Comparison of ENCODE assay signal across 13 cellular contexts in genomic region chr1:59696421-59697115, GRCh38.
DNase-seq lines count a peak whose midpoint lies in the region; ATAC-seq, FAIRE-seq and TF ChIP-seq lines count a peak whose summit lies in the region.
"Had no signal": no experiment of that assay in that cellular context is flagged by ENCODE, and none has a peak within 500 bp of the region (broad histone marks: within the 10 kb centered on the region; RNA-seq: fewer than 3 reads in every experiment).

No MANE protein-coding gene starts in this region.

- POLR2A ChIA-PET in OCI-LY7 (lab: Charles Lee): no interaction called here

- H3K9me3 ChIP-seq in OCI-LY7 (ENCODE audit: low read length) (no peaks in the 10 kb centered on the region), mucosa of descending colon (no peaks in the 10 kb centered on the region)
- H3K9me3 ChIP-seq: thyroid gland had no signal

- no peak overlapping the region for H2AFZ ChIP-seq in OCI-LY7 (ENCODE audit: low read length)

- intact Hi-C loops in OCI-LY7 (cut with micrococcal nuclease; ENCODE audit: unreplicated experiment): loop anchor here (5.0 kb wide), 1 partner anchor 399 kb away; the partner anchor contains the start of gene FGGY
- intact Hi-C loops in mucosa of descending colon (cut with DNase I, micrococcal nuclease): loop anchor here in 1 of 2 donors (10.0 kb wide), 1 partner anchor 912 kb away; the partner anchor contains the start of gene JUN

- ATAC-seq in HG02678 (IDR thresholded peaks at IDR 0.05; ENCODE audit: unreplicated experiment) (peak; percentile 34), mucosa of descending colon (peak; percentile 44)

- DNase-seq in GM12891 (ENCODE audit: insufficient read length, low spot score) (no peak), OCI-LY7 (ENCODE audit: low spot score) (peak; percentile 9), mucosa of descending colon (no peak), NCI-H1092 treated with DMSO at 0.1 percent for 48 hours (lab: John Stamatoyannopoulos, UW) (no peak), NCI-H1930 (lab: John Stamatoyannopoulos, UW) (no peak), NCI-H2171 (lab: John Stamatoyannopoulos, UW) (no peak)
- no peak for DNase-seq in activated CD4-positive, CD25-positive, alpha-beta regulatory T cell treated with anti-CD3 and anti-CD28 coated beads, Interleukin-2, amount 50 U/mL, for 72 hours
- DNase-seq: NCI-H69, thyroid gland had no signal

- H3K4me1 ChIP-seq in OCI-LY7 (ENCODE audit: insufficient read depth, low read length, poor library complexity, severe bottlenecking): no peaks in the 10 kb centered on the region
- peaks cover 5% of the 10 kb centered on the region for H3K4me1 ChIP-seq in mucosa of descending colon (ENCODE audit: low read depth)

- no peak overlapping the region for H3K4me3 ChIP-seq in OCI-LY7 (ENCODE audit: low read depth, low read length, poor library complexity, severe bottlenecking)
- H3K4me3 ChIP-seq in mucosa of descending colon: no peak overlapping the region
- H3K4me3 ChIP-seq: skin epidermis, thyroid gland had no signal

- no peaks in the 10 kb centered on the region for H4K20me1 ChIP-seq in OCI-LY7 (ENCODE audit: insufficient read depth, low read length)

- no peak for FAIRE-seq in GM12891 (lab: Jason Lieb, UNC)
- FAIRE-seq: colon, G401.6 had no signal

- no peak overlapping the region for H3K27ac ChIP-seq in OCI-LY7 (ENCODE audit: low read depth, low read length, poor library complexity, severe bottlenecking)
- H3K27ac ChIP-seq: thyroid gland had no signal

- no peaks in the 10 kb centered on the region for H3K36me3 ChIP-seq in OCI-LY7 (ENCODE audit: insufficient read depth, low read length)
- no peaks in the 10 kb centered on the region for H3K36me3 ChIP-seq in mucosa of descending colon (ENCODE audit: low read depth)
- H3K36me3 ChIP-seq: thyroid gland had no signal

- H3K9me2 ChIP-seq in OCI-LY7 (ENCODE audit: insufficient read depth, low read length): no peaks in the 10 kb centered on the region

- no peak for TF ChIP-seq CTCF in OCI-LY7 (conservative IDR thresholded peaks at IDR 0.05; ENCODE audit: low read length)
- TF ChIP-seq CTCF in mucosa of descending colon (IDR thresholded peaks at IDR 0.05): no peak

- BruUV-seq in OCI-LY7 (replicated peaks; lab: Mats Ljungman, UMichigan): no TSS peak

- no peak overlapping the region for H3K4me2 ChIP-seq in OCI-LY7 (ENCODE audit: low read length)

- TF ChIP-seq POLR2A in GM12891 (IDR thresholded peaks at IDR 0.05; ENCODE audit: low read depth, low read length): no peak

- no peaks in the 10 kb centered on the region for H3K79me2 ChIP-seq in OCI-LY7 (ENCODE audit: insufficient read depth, low read depth, low read length)

- CTCF ChIA-PET in OCI-LY7 (lab: Charles Lee; ENCODE audit: unreplicated experiment): no interaction called here

TF ChIP-seq in GM12891, 5 proteins besides CTCF, POLR2A, EP300 and RAD21:
- no peak for TF ChIP-seq POLR2AphosphoS5 (IDR thresholded peaks at IDR 0.05; ENCODE audit: low read depth, low read length)
- TF ChIP-seq SPI1 (IDR thresholded peaks at IDR 0.05; ENCODE audit: low read depth, low read length): peak; percentile 94
TF ChIP-seq in GM12891: peak in this region for 1.
